1 cellular context compared by ENCODE assay signal in the genomic region with DNA sequence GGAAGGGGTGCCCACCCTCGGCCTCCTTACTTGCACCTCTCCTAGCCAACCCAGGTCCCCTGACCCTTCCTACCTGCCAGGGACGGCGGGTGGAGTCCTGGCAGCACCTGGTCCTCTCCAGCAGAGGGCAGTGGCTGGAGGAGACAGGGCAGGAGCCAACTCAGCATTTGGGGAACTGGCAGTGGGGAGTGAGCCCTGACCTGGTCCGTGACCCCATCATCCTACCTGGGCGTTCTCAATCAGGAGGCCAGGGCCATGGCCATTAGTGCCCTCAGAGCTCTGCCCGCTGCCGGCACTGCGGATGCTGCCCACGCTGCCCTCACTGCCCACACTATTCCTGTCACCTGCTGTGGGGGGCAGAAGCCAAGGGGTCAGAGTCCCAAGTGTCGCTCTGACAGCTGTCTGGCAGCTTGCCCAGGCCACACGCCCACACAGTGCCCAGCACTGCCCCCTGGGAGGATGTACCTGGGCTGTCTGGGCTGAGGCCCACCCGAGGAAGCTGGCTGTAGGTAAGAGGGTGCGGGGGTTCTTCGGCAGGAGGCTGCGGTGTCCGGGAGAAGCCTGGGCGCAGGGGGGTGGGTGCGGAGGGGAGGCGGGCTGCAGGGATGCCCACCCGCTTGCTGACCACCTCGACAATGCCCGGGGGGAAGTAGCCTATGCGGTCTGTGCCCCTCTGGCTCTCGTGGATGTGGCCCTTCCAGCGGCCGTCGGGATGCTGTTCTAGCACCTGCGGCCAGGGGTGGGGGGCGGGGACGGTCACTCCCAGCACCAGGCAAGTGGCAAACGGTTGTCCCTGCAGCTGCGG.
TF ChIP-seq lines count a peak whose summit lies in the region.

No MANE protein-coding gene starts in this region.

TF ChIP-seq in HepG2, 621 proteins besides CTCF, POLR2A, EP300 and RAD21 (continued from another document and continues in another):
- TF ChIP-seq, protein P1, sequence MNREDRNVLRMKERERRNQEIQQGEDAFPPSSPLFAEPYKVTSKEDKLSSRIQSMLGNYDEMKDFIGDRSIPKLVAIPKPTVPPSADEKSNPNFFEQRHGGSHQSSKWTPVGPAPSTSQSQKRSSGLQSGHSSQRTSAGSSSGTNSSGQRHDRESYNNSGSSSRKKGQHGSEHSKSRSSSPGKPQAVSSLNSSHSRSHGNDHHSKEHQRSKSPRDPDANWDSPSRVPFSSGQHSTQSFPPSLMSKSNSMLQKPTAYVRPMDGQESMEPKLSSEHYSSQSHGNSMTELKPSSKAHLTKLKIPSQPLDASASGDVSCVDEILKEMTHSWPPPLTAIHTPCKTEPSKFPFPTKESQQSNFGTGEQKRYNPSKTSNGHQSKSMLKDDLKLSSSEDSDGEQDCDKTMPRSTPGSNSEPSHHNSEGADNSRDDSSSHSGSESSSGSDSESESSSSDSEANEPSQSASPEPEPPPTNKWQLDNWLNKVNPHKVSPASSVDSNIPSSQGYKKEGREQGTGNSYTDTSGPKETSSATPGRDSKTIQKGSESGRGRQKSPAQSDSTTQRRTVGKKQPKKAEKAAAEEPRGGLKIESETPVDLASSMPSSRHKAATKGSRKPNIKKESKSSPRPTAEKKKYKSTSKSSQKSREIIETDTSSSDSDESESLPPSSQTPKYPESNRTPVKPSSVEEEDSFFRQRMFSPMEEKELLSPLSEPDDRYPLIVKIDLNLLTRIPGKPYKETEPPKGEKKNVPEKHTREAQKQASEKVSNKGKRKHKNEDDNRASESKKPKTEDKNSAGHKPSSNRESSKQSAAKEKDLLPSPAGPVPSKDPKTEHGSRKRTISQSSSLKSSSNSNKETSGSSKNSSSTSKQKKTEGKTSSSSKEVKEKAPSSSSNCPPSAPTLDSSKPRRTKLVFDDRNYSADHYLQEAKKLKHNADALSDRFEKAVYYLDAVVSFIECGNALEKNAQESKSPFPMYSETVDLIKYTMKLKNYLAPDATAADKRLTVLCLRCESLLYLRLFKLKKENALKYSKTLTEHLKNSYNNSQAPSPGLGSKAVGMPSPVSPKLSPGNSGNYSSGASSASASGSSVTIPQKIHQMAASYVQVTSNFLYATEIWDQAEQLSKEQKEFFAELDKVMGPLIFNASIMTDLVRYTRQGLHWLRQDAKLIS (CRISPR knock-in tag; IDR thresholded peaks at IDR 0.05) = no peak
- TF ChIP-seq PHB2 (IDR thresholded peaks at IDR 0.05; ENCODE audit: partially characterized antibody) (no peak), TCF7L2 (IDR thresholded peaks at IDR 0.05; ENCODE audit: low read depth, low read length) (no peak), NPAS2 (CRISPR knock-in tag; IDR thresholded peaks at IDR 0.05; ENCODE audit: borderline replicate concordance) (no peak), ONECUT2 (CRISPR knock-in tag; IDR thresholded peaks at IDR 0.05) (no peak), GZF1 (CRISPR knock-in tag; IDR thresholded peaks at IDR 0.05) (no peak), SP140L (CRISPR knock-in tag; IDR thresholded peaks at IDR 0.05; ENCODE audit: borderline replicate concordance) (no peak), NR3C1 (CRISPR knock-in tag; IDR thresholded peaks at IDR 0.05) (no peak), ZNF556 (CRISPR knock-in tag; IDR thresholded peaks at IDR 0.05; ENCODE audit: borderline replicate concordance) (no peak), FOXA1 (IDR thresholded peaks at IDR 0.05) (no peak), FOXA1 (CRISPR knock-in tag; IDR thresholded peaks at IDR 0.05) (no peak), PAF1 (CRISPR knock-in tag; IDR thresholded peaks at IDR 0.05) (no peak), NR2F1 (CRISPR knock-in tag; IDR thresholded peaks at IDR 0.05) (peak in 1 of 2 experiments; percentile 57; a peak in 1 of 4 replicates), RFX5 (IDR thresholded peaks at IDR 0.05; ENCODE audit: low read depth, low read length) (no peak), ZNF577 (CRISPR knock-in tag; IDR thresholded peaks at IDR 0.05; ENCODE audit: borderline replicate concordance, low read depth) (no peak), TBX2 (CRISPR knock-in tag; IDR thresholded peaks at IDR 0.05; ENCODE audit: borderline replicate concordance) (peak; percentile 30; the same call in 1 of the 2 replicates), PCBP2 (optimal IDR thresholded peaks at IDR 0.05; ENCODE audit: low read depth, low read length, poor library complexity, severe bottlenecking) (no peak), ZBTB25 (CRISPR knock-in tag; IDR thresholded peaks at IDR 0.05) (no peak), PRPF4 (IDR thresholded peaks at IDR 0.05; ENCODE audit: low read depth, low read length, poor library complexity, severe bottlenecking) (no peak), IRX3 (CRISPR knock-in tag; IDR thresholded peaks at IDR 0.05; ENCODE audit: borderline replicate concordance, low read depth) (no peak), ZNF747 (CRISPR knock-in tag; IDR thresholded peaks at IDR 0.05; ENCODE audit: borderline replicate concordance) (no peak), U2AF1 (optimal IDR thresholded peaks at IDR 0.05; ENCODE audit: low read depth, low read length) (no peak), ZIK1 (CRISPR knock-in tag; IDR thresholded peaks at IDR 0.05; ENCODE audit: borderline replicate concordance, low read depth) (no peak), AKAP8 (CRISPR knock-in tag; IDR thresholded peaks at IDR 0.05) (no peak; the same call in 1 of the 2 replicates), ZNF10 (CRISPR knock-in tag; IDR thresholded peaks at IDR 0.05; ENCODE audit: borderline replicate concordance, low read depth) (no peak), NR2C2 (CRISPR knock-in tag; IDR thresholded peaks at IDR 0.05; ENCODE audit: borderline replicate concordance) (no peak), ZMYM4 (CRISPR knock-in tag; IDR thresholded peaks at IDR 0.05) (no peak), MBD4 (IDR thresholded peaks at IDR 0.05; ENCODE audit: borderline replicate concordance, low read length) (no peak), ZKSCAN1 (IDR thresholded peaks at IDR 0.05; ENCODE audit: low read length) (no peak), PPARG (CRISPR knock-in tag; conservative IDR thresholded peaks at IDR 0.05) (peak; percentile 64), RARA (CRISPR knock-in tag; IDR thresholded peaks at IDR 0.05) (peak; percentile 39; the same call in 1 of the 2 replicates), SALL1 (CRISPR knock-in tag; IDR thresholded peaks at IDR 0.05) (peak; percentile 50; the same call in 1 of the 2 replicates), ZNF382 (CRISPR knock-in tag; IDR thresholded peaks at IDR 0.05; ENCODE audit: borderline replicate concordance) (no peak), TAF1 (CRISPR knock-in tag; IDR thresholded peaks at IDR 0.05) (no peak), ATRX (CRISPR knock-in tag; IDR thresholded peaks at IDR 0.05; ENCODE audit: borderline replicate concordance) (no peak), ETV5 (CRISPR knock-in tag; IDR thresholded peaks at IDR 0.05; ENCODE audit: borderline replicate concordance) (no peak), FOXM1 (CRISPR knock-in tag; IDR thresholded peaks at IDR 0.05) (no peak), E2F1 (CRISPR knock-in tag; IDR thresholded peaks at IDR 0.05) (no peak), ZEB1 (IDR thresholded peaks at IDR 0.05; ENCODE audit: insufficient replicate concordance, low read depth) (no peak), HNRNPL (IDR thresholded peaks at IDR 0.05; ENCODE audit: low read depth, low read length) (peak; percentile 100), BRD4 (CRISPR knock-in tag; IDR thresholded peaks at IDR 0.05) (0 out of 2 replicates have a peak, but pooled peaks have one; percentile 47)
- TF ChIP-seq, protein P2, sequence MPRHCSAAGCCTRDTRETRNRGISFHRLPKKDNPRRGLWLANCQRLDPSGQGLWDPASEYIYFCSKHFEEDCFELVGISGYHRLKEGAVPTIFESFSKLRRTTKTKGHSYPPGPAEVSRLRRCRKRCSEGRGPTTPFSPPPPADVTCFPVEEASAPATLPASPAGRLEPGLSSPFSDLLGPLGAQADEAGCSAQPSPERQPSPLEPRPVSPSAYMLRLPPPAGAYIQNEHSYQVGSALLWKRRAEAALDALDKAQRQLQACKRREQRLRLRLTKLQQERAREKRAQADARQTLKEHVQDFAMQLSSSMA (CRISPR knock-in tag; IDR thresholded peaks at IDR 0.05) = no peak
- TF ChIP-seq, protein P3, sequence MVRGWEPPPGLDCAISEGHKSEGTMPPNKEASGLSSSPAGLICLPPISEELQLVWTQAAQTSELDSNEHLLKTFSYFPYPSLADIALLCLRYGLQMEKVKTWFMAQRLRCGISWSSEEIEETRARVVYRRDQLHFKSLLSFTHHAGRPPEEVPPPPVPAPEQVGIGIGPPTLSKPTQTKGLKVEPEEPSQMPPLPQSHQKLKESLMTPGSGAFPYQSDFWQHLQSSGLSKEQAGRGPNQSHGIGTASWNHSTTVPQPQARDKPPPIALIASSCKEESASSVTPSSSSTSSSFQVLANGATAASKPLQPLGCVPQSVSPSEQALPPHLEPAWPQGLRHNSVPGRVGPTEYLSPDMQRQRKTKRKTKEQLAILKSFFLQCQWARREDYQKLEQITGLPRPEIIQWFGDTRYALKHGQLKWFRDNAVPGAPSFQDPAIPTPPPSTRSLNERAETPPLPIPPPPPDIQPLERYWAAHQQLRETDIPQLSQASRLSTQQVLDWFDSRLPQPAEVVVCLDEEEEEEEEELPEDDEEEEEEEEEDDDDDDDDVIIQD (CRISPR knock-in tag; IDR thresholded peaks at IDR 0.05; ENCODE audit: low read depth) = peak; percentile 54; the same call in 1 of the 2 replicates
- TF ChIP-seq, protein P4, sequence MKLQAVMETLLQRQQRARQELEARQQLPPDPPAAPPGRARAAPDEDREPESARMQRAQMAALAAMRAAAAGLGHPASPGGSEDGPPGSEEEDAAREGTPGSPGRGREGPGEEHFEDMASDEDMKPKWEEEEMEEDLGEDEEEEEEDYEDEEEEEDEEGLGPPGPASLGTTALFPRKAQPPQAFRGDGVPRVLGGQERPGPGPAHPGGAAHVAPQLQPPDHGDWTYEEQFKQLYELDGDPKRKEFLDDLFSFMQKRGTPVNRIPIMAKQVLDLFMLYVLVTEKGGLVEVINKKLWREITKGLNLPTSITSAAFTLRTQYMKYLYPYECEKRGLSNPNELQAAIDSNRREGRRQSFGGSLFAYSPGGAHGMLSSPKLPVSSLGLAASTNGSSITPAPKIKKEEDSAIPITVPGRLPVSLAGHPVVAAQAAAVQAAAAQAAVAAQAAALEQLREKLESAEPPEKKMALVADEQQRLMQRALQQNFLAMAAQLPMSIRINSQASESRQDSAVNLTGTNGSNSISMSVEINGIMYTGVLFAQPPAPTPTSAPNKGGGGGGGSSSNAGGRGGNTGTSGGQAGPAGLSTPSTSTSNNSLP (IDR thresholded peaks at IDR 0.05; ENCODE audit: low read depth, low read length) = no peak
- TF ChIP-seq, protein P5, sequence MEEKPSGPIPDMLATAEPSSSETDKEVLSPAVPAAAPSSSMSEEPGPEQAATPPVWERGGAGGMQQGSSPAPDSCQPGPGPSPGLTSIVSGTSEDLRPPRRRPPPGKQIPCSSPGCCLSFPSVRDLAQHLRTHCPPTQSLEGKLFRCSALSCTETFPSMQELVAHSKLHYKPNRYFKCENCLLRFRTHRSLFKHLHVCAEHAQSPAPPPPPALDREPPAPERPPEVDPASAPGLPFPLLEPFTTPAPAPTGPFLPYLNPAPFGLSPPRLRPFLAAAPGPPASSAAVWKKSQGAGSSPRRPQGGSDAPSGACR (CRISPR knock-in tag; IDR thresholded peaks at IDR 0.05) = 0 out of 2 replicates have a peak, but pooled peaks have one; percentile 35
- TF ChIP-seq, protein P6, sequence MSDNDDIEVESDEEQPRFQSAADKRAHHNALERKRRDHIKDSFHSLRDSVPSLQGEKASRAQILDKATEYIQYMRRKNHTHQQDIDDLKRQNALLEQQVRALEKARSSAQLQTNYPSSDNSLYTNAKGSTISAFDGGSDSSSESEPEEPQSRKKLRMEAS (IDR thresholded peaks at IDR 0.05) = 0 out of 2 replicates have a peak, but pooled peaks have one; percentile 13
- TF ChIP-seq, protein P7, sequence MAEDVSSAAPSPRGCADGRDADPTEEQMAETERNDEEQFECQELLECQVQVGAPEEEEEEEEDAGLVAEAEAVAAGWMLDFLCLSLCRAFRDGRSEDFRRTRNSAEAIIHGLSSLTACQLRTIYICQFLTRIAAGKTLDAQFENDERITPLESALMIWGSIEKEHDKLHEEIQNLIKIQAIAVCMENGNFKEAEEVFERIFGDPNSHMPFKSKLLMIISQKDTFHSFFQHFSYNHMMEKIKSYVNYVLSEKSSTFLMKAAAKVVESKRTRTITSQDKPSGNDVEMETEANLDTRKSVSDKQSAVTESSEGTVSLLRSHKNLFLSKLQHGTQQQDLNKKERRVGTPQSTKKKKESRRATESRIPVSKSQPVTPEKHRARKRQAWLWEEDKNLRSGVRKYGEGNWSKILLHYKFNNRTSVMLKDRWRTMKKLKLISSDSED (CRISPR knock-in tag; IDR thresholded peaks at IDR 0.05) = no peak
- TF ChIP-seq, protein P8, sequence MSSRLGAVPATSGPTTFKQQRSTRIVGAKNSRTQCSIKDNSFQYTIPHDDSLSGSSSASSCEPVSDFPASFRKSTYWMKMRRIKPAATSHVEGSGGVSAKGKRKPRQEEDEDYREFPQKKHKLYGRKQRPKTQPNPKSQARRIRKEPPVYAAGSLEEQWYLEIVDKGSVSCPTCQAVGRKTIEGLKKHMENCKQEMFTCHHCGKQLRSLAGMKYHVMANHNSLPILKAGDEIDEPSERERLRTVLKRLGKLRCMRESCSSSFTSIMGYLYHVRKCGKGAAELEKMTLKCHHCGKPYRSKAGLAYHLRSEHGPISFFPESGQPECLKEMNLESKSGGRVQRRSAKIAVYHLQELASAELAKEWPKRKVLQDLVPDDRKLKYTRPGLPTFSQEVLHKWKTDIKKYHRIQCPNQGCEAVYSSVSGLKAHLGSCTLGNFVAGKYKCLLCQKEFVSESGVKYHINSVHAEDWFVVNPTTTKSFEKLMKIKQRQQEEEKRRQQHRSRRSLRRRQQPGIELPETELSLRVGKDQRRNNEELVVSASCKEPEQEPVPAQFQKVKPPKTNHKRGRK (CRISPR knock-in tag; IDR thresholded peaks at IDR 0.05) = no peak
